11 cellular contexts compared by ENCODE assay signal in the genomic region with DNA sequence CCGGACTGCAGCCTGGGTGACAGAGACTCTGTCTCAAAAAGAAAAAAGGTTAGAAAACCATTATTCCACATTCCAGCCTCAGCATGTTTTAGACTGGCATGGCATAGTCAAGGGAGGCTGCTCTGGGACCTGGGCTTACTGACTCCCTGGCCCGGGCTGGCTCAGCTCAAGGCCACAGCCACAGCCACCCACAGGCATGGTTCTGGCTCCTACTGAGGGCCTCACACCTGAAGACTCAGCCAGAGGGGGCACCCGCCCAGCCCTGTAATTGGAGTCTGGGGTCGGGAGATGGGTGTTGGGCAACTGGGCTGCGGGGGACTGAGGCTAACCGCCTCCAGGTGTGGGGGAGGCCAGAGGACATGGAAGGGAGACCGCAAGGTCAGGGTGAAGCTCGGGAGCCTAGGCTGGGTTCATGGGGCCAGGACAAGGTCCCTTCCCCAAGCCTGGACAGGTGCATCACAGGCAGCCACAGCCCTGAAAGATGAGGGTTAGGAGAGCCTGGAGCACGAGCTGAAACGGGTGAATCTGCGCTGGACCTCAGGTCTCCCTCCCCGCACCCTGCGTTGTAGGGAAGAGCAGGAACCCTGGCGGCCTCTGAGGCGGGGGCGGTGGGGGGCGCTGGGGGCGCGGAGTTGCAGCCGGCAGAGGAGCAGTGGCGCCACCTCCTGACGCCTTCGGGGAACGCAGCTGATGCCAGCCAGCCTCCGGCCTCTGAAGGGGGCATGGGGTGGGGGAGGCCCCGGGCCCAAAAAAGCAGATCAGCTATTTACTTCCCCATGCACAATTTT.
DNase-seq lines count a peak whose midpoint lies in the region; ATAC-seq, FAIRE-seq and TF ChIP-seq lines count a peak whose summit lies in the region.
"Had no signal": no experiment of that assay in that cellular context is flagged by ENCODE, and none has a peak within 500 bp of the region (broad histone marks: within the 10 kb centered on the region; RNA-seq: fewer than 3 reads in every experiment).

No MANE protein-coding gene starts in this region.

- H3K9me3 ChIP-seq in A549 (no peaks in the 10 kb centered on the region), Panc1 (ENCODE audit: control insufficient read depth, insufficient read depth, low read depth, low read length) (no peaks in the 10 kb centered on the region), iPS DF 6.9 (ENCODE audit: control insufficient read depth, insufficient read depth, low read length) (no peaks in the 10 kb centered on the region)
- H3K9me3 ChIP-seq: SJSA1 had no signal

- TF ChIP-seq CTCF in A549 (IDR thresholded peaks at IDR 0.05) (peak; percentile 28; the same call in 2 of the 3 replicates), Panc1 (IDR thresholded peaks at IDR 0.05) (peak; percentile 82)

- intact Hi-C loops in Panc1 (cut with micrococcal nuclease; ENCODE audit: unreplicated experiment): no loop called here

- WGBS in A549 (ENCODE audit: missing lambda C conversion rate): 70% methylated on average over 14 of the region's 26 CpGs
- WGBS in iPS DF 6.9 (ENCODE audit: insufficient coverage, insufficient read length): no CpG with 5 or more reads among the region's 26 CpGs

- H3K27me3 ChIP-seq in Panc1 (ENCODE audit: control insufficient read depth, insufficient read depth, low read length) (no peaks in the 10 kb centered on the region), iPS DF 6.9 (ENCODE audit: control insufficient read depth, insufficient read depth, low read length) (no peaks in the 10 kb centered on the region)

- no peak for TF ChIP-seq POLR2A in A549 (IDR thresholded peaks at IDR 0.05; ENCODE audit: low read length)

- no peaks in the 10 kb centered on the region for H3K36me3 ChIP-seq in Panc1 (ENCODE audit: control insufficient read depth, insufficient read depth, low read length)
- no peaks in the 10 kb centered on the region for H3K36me3 ChIP-seq in iPS DF 6.9 (ENCODE audit: control insufficient read depth, insufficient read depth, low read length)
- H3K36me3 ChIP-seq: SJSA1 had no signal

- CTCF ChIA-PET in A549 (lab: Yijun Ruan, JAX): interaction anchor here (0.7 to 1.2 kb wide), 3 partner anchors 10 to 21 kb away, joined by 3 to 4 read pairs (median 3); no protein-coding TSS in a partner anchor
- CTCF ChIA-PET in Panc1 (lab: Charles Lee): no interaction called here

- no peak overlapping the region for H3K4me2 ChIP-seq in A549

- no peak overlapping the region for H3K27ac ChIP-seq in A549
- H3K27ac ChIP-seq in Panc1 (ENCODE audit: low read length): no peak overlapping the region
- no peak overlapping the region for H3K27ac ChIP-seq in iPS DF 6.9 (ENCODE audit: low read length)
- H3K27ac ChIP-seq: SJSA1 had no signal

- no TSS peak for BruUV-seq in Panc1 (replicated peaks; lab: Mats Ljungman, UMichigan)

- DNase-seq in A549 (ENCODE audit: low read depth in 1 of 2, low spot score in 1 of 2) (no peak), ELF-1 (ENCODE audit: low read depth, low spot score) (peak; percentile 61), Panc1 (ENCODE audit: low read depth, low spot score) (no peak), iPS DF 6.9 (ENCODE audit: low read depth, low spot score) (peak; percentile 7), SHP77 (lab: John Stamatoyannopoulos, UW) (no peak), NCI-H774 (lab: John Stamatoyannopoulos, UW) (no peak), left lobe of liver (ENCODE audit: low spot score) (no peak)
- DNase-seq: cerebellar nuclear complex, NCI-H1105 had no signal

- in situ Hi-C loops in Panc1 (cut with HindIII; ENCODE audit: low pct_unique_long_range_greater_than_20kb, low sequenced_read_pairs): no loop called here

- TF ChIP-seq EP300 in A549 (IDR thresholded peaks at IDR 0.05): no peak

- H3K4me3 ChIP-seq in A549: no peak overlapping the region
- H3K4me3 ChIP-seq in Panc1 (ENCODE audit: low read depth in 2 of 2, low read length in 2 of 2): no peak overlapping the region
- H3K4me3 ChIP-seq in iPS DF 6.9 (ENCODE audit: low read length): no peak overlapping the region
- H3K4me3 ChIP-seq: SJSA1 had no signal

- peak; percentile 36 to 50; a peak in 3 of 6 replicates for ATAC-seq in A549
- peak; percentile 62 for ATAC-seq in Panc1
- no peak for ATAC-seq in HG03097 (IDR thresholded peaks at IDR 0.05; ENCODE audit: low FRiP score, unreplicated experiment)
- ATAC-seq in left lobe of liver: no peak

- H3K4me1 ChIP-seq in A549 (0 out of 3 replicates have a peak, but pooled peaks cover 3% of the 10 kb centered on the region), Panc1 (ENCODE audit: control insufficient read depth, insufficient read depth, low read length) (no peaks in the 10 kb centered on the region), iPS DF 6.9 (ENCODE audit: control insufficient read depth, insufficient read depth, low read length) (0 out of 2 replicates have a peak, but pooled peaks cover 1% of the 10 kb centered on the region)
- H3K4me1 ChIP-seq: SJSA1 had no signal

- TF ChIP-seq RAD21 in A549 (conservative IDR thresholded peaks at IDR 0.05 in 1 of 2, IDR thresholded peaks at IDR 0.05 in 1 of 2): 0 out of 5 replicates have a peak, but pooled peaks of 1 of the 2 experiments have one; percentile 16

- no peak for FAIRE-seq in A549 (lab: Jason Lieb, UNC)

- POLR2A ChIA-PET in A549 (lab: Yijun Ruan, JAX): no interaction called here
- POLR2A ChIA-PET in Panc1 (lab: Charles Lee): no interaction called here

TF ChIP-seq in A549, 52 proteins besides CTCF, POLR2A, EP300 and RAD21:
- TF ChIP-seq RNF2 (IDR thresholded peaks at IDR 0.05; ENCODE audit: borderline replicate concordance, low read depth) (no peak), SREBF2 (IDR thresholded peaks at IDR 0.05) (no peak), HDAC2 (IDR thresholded peaks at IDR 0.05) (no peak), FOSB (CRISPR knock-in tag; IDR thresholded peaks at IDR 0.05) (no peak), ZC3H11A (IDR thresholded peaks at IDR 0.05) (no peak), CBX8 (IDR thresholded peaks at IDR 0.05) (no peak), HEYL (CRISPR knock-in tag; IDR thresholded peaks at IDR 0.05) (no peak), HOXB5 (CRISPR knock-in tag; IDR thresholded peaks at IDR 0.05) (no peak), CEBPB (IDR thresholded peaks at IDR 0.05) (no peak), ESRRA (IDR thresholded peaks at IDR 0.05; ENCODE audit: borderline replicate concordance, low read length) (no peak), KDM1A (IDR thresholded peaks at IDR 0.05; ENCODE audit: low read depth) (no peak), NFE2L2 (conservative IDR thresholded peaks at IDR 0.05; ENCODE audit: low read length) (no peak), RARB (CRISPR knock-in tag; IDR thresholded peaks at IDR 0.05) (no peak)
- TF ChIP-seq, protein P1, sequence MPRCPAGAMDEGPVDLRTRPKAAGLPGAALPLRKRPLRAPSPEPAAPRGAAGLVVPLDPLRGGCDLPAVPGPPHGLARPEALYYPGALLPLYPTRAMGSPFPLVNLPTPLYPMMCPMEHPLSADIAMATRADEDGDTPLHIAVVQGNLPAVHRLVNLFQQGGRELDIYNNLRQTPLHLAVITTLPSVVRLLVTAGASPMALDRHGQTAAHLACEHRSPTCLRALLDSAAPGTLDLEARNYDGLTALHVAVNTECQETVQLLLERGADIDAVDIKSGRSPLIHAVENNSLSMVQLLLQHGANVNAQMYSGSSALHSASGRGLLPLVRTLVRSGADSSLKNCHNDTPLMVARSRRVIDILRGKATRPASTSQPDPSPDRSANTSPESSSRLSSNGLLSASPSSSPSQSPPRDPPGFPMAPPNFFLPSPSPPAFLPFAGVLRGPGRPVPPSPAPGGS (IDR thresholded peaks at IDR 0.05): no peak
- TF ChIP-seq, protein P2, sequence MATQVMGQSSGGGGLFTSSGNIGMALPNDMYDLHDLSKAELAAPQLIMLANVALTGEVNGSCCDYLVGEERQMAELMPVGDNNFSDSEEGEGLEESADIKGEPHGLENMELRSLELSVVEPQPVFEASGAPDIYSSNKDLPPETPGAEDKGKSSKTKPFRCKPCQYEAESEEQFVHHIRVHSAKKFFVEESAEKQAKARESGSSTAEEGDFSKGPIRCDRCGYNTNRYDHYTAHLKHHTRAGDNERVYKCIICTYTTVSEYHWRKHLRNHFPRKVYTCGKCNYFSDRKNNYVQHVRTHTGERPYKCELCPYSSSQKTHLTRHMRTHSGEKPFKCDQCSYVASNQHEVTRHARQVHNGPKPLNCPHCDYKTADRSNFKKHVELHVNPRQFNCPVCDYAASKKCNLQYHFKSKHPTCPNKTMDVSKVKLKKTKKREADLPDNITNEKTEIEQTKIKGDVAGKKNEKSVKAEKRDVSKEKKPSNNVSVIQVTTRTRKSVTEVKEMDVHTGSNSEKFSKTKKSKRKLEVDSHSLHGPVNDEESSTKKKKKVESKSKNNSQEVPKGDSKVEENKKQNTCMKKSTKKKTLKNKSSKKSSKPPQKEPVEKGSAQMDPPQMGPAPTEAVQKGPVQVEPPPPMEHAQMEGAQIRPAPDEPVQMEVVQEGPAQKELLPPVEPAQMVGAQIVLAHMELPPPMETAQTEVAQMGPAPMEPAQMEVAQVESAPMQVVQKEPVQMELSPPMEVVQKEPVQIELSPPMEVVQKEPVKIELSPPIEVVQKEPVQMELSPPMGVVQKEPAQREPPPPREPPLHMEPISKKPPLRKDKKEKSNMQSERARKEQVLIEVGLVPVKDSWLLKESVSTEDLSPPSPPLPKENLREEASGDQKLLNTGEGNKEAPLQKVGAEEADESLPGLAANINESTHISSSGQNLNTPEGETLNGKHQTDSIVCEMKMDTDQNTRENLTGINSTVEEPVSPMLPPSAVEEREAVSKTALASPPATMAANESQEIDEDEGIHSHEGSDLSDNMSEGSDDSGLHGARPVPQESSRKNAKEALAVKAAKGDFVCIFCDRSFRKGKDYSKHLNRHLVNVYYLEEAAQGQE (IDR thresholded peaks at IDR 0.05): no peak
- TF ChIP-seq, protein P3, sequence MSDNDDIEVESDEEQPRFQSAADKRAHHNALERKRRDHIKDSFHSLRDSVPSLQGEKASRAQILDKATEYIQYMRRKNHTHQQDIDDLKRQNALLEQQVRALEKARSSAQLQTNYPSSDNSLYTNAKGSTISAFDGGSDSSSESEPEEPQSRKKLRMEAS (IDR thresholded peaks at IDR 0.05): no peak

Comparison
In these comparisons a context has a peak if more than half of its experiments do, and no peak if none do; other contexts are left out.
1. ATAC-seq: peak in A549 (2 of 2) and Panc1 (single experiment); none in HG03097 (single experiment) and left lobe of liver (single experiment).
2. DNase-seq: peak in ELF-1 (single experiment) and iPS DF 6.9 (single experiment); none in A549 (0 of 2), Panc1 (single experiment), SHP77 (0 of 2), NCI-H774 (single experiment) and left lobe of liver (single experiment).